8 cellular contexts compared by ENCODE assay signal in genomic region chrX:150899191-150899757, GRCh38. TPM values are rescaled to one million over a fixed set of nuclear protein-coding genes. Genes with fewer than 3 reads are reported as not detected.
A peak's percentile ranks its signal among the peaks of the same experiment; 100 is the strongest.
DNase-seq lines count a peak whose midpoint lies in the region; ATAC-seq and TF ChIP-seq lines count a peak whose summit lies in the region.

No MANE protein-coding gene starts in this region.

- CTCF ChIA-PET in Calu3 (lab: Charles Lee) = no interaction called here

- peak; percentile 7 for DNase-seq in Calu3
- DNase-seq in Jurkat, Clone E6-1 (ENCODE audit: low read depth, low spot score) = no peak
- DNase-seq in SKM-1 treated with dmso at 0.1 percent for 144 hours (lab: John Stamatoyannopoulos, UW; ENCODE audit: unreplicated experiment) = peak; percentile 37
- peak; percentile 39 for DNase-seq in astrocyte of the hippocampus (ENCODE audit: low read depth, low spot score)
- DNase-seq in hypothalamus (lab: John Stamatoyannopoulos, UW) = peak in 39 of 51 donors; percentile 1 to 47 (median 17)
- DNase-seq in retina = peak; percentile 82
- DNase-seq in epidermal melanocyte (ENCODE audit: insufficient read length, low spot score) = no peak

- H3K9me3 Mint-ChIP-seq in Calu3 (ENCODE audit: low read depth, unreplicated experiment) = no peaks in the 10 kb centered on the region

- H3K4me3 Mint-ChIP-seq in Calu3 (ENCODE audit: low read depth, unreplicated experiment) = peak overlapping the region; percentile 70

- no peak overlapping the region for H3K27ac Mint-ChIP-seq in Calu3 (ENCODE audit: unreplicated experiment)

- peak; percentile 40 for ATAC-seq in GM21526 (IDR thresholded peaks at IDR 0.05; ENCODE audit: low FRiP score, unreplicated experiment)

- H3K4me3 ChIP-seq in Jurkat, Clone E6-1 (ENCODE audit: low read length) = peak overlapping the region; percentile 61

- H3K4me1 Mint-ChIP-seq in Calu3 (ENCODE audit: low read depth, unreplicated experiment) = peaks cover 8% of the 10 kb centered on the region

- intact Hi-C loops in Calu3 (cut with micrococcal nuclease; ENCODE audit: unreplicated experiment) = loop anchor here (5.0 kb wide), 1 partner anchor 83 kb away; the partner anchor contains the start of gene HMGB3

- no peak for TF ChIP-seq CTCF in Calu3 (IDR thresholded peaks at IDR 0.05; ENCODE audit: unreplicated experiment)

- H3K36me3 Mint-ChIP-seq in Calu3 (ENCODE audit: insufficient read depth, unreplicated experiment) = peaks cover 19% of the 10 kb centered on the region

- H3K27me3 Mint-ChIP-seq in Calu3 (ENCODE audit: unreplicated experiment) = peaks cover 17% of the 10 kb centered on the region

- BruUV-seq in Calu3 (replicated peaks; lab: Mats Ljungman, UMichigan) = no TSS peak

RNA-seq across cellular contexts. Expression of gene CD99L2, which starts 0.8 kb away (rescaled TPM):
- 21.1 and 21.9 TPM in 2 replicates for total RNA-seq in Calu3 (2022)
- polyA plus RNA-seq in Jurkat, Clone E6-1 (2012; ENCODE audit: insufficient read depth, insufficient read length) = 17.7 TPM

Comparison
In these comparisons a context has a peak if more than half of its experiments do, and no peak if none do; other contexts are left out.
1. DNase-seq: peak in Calu3 (single experiment), SKM-1 treated with dmso at 0.1 percent for 144 hours (single experiment), astrocyte of the hippocampus (single experiment), hypothalamus (39 of 51) and retina (single experiment); none in Jurkat, Clone E6-1 (single experiment) and epidermal melanocyte (single experiment).